13 cellular contexts compared by ENCODE assay signal in genomic region chr1:160095382-160096105, GRCh38. TPM values are rescaled to one million over a fixed set of nuclear protein-coding genes. Genes with fewer than 3 reads are reported as not detected.
DNase-seq lines count a peak whose midpoint lies in the region; ATAC-seq, FAIRE-seq and TF ChIP-seq lines count a peak whose summit lies in the region.
"Had no signal": no experiment of that assay in that cellular context is flagged by ENCODE, and none has a peak within 500 bp of the region (broad histone marks: within the 10 kb centered on the region; RNA-seq: fewer than 3 reads in every experiment).

No MANE protein-coding gene starts in this region.

- no peak for FAIRE-seq in pancreas (lab: Jason Lieb, UNC)
- FAIRE-seq: TTC549 had no signal

- peaks cover 18% of the 10 kb centered on the region for H3F3A ChIP-seq in neural progenitor cell (ENCODE audit: low read depth)

- no peak overlapping the region for H3K9ac ChIP-seq in neural progenitor cell

- peak overlapping the region; percentile 16 for H3K4me2 ChIP-seq in neural progenitor cell

- H3K4me3 ChIP-seq in CD4-positive, alpha-beta memory T cell (ENCODE audit: low read length in 2 of 2), result no peak overlapping the region
- H3K4me3 ChIP-seq in dorsolateral prefrontal cortex, result peak overlapping the region in 56 of 59 donors; percentile 3 to 97 (median 89)
- no peak overlapping the region for H3K4me3 ChIP-seq in neural progenitor cell
- H3K4me3 ChIP-seq in pancreas, result no peak overlapping the region

- peaks cover 44% of the 10 kb centered on the region for H3K4me1 ChIP-seq in CD4-positive, alpha-beta memory T cell (ENCODE audit: insufficient read depth, low read length)
- H3K4me1 ChIP-seq in neural progenitor cell (peaks cover 24% of the 10 kb centered on the region), pancreas (peaks cover 5 to 24% (median 13%) of the 10 kb centered on the region in 3 donors)

- peak in 13 of 56 donors; percentile 7 to 45 (median 24) for TF ChIP-seq CTCF in dorsolateral prefrontal cortex (IDR thresholded peaks at IDR 0.05 in 54 of 56, conservative IDR thresholded peaks at IDR 0.05 in 2 of 56; ENCODE audit: low read depth in 1 of 56, partially characterized antibody in 56 of 56)
- TF ChIP-seq CTCF in neural progenitor cell (IDR thresholded peaks at IDR 0.05), result no peak
- no peak for TF ChIP-seq CTCF in pancreas (IDR thresholded peaks at IDR 0.05)

- no peaks in the 10 kb centered on the region for H3K27me3 ChIP-seq in CD4-positive, alpha-beta memory T cell (ENCODE audit: insufficient read depth, low read length)
- no peaks in the 10 kb centered on the region for H3K27me3 ChIP-seq in dorsolateral prefrontal cortex
- H3K27me3 ChIP-seq in neural progenitor cell, result peaks cover 18% of the 10 kb centered on the region
- no peaks in the 10 kb centered on the region for H3K27me3 ChIP-seq in pancreas

- peaks cover 14% of the 10 kb centered on the region for H3K79me2 ChIP-seq in neural progenitor cell (ENCODE audit: low read depth)

- H3K9me3 Mint-ChIP-seq in CD4-positive, alpha-beta memory T cell, result no peaks in the 10 kb centered on the region
- H3K9me3 Mint-ChIP-seq in IgD-negative memory B cell (no peaks in the 10 kb centered on the region), neural progenitor cell (no peaks in the 10 kb centered on the region)

- no peak for ATAC-seq in HG02973 (IDR thresholded peaks at IDR 0.05; ENCODE audit: unreplicated experiment)
- no peak for ATAC-seq in pancreas
- ATAC-seq in HG03175 (IDR thresholded peaks at IDR 0.05; ENCODE audit: unreplicated experiment), result no peak

- H3K36me3 Mint-ChIP-seq in CD4-positive, alpha-beta memory T cell, result peaks cover 6 to 48% of the 10 kb centered on the region in 2 donors
- no peaks in the 10 kb centered on the region for H3K36me3 Mint-ChIP-seq in IgD-negative memory B cell
- no peaks in the 10 kb centered on the region for H3K36me3 Mint-ChIP-seq in neural progenitor cell

- peak overlapping the region in 5 of 8 donors; percentile 10 to 85 (median 40) for H3K4me3 Mint-ChIP-seq in CD4-positive, alpha-beta memory T cell
- H3K4me3 Mint-ChIP-seq in IgD-negative memory B cell (peak overlapping the region in 3 of 4 donors; percentile 41 to 91 (median 51)), neural progenitor cell (peak overlapping the region; percentile 86)

- peak overlapping the region in 4 of 7 donors; percentile 33 to 93 (median 72) for H3K27ac Mint-ChIP-seq in CD4-positive, alpha-beta memory T cell
- H3K27ac Mint-ChIP-seq in IgD-negative memory B cell (peak overlapping the region in 1 of 3 donors; percentile 18), neural progenitor cell (no peak overlapping the region)

- DNase-seq in CD4-positive, alpha-beta memory T cell, result no peak
- peak in 9 of 10 donors; percentile 71 to 93 (median 87) for DNase-seq in dorsolateral prefrontal cortex
- DNase-seq in neural progenitor cell (ENCODE audit: low spot score), result peak; percentile 63
- DNase-seq in NCI-H774 (lab: John Stamatoyannopoulos, UW), result no peak
- no peak for DNase-seq in pancreas
- DNase-seq: DMS153 had no signal

- intact Hi-C loops in CD4-positive, alpha-beta memory T cell (cut with micrococcal nuclease), result loop anchor here (5.0 to 10.0 kb wide), 3 partner anchors 63 to 1059 kb away; partner anchors contain the start of genes PIGM, TAGLN2, UFC1 and USP21
- intact Hi-C loops in dorsolateral prefrontal cortex (cut with DNase I), result loop anchor here in 1 of 2 donors (5.0 kb wide), 1 partner anchor 48 kb away; no protein-coding TSS in a partner anchor
- intact Hi-C loops in pancreas (cut with DNase I), result no loop called here

- no peak overlapping the region for H2AFZ ChIP-seq in neural progenitor cell (replicated peaks)

- 86 to 95% methylated on average over 4 of the region's 4 CpGs for WGBS in pancreas, 2 donors

- peaks cover 0 to 2% of the 10 kb centered on the region in 2 donors for H3K27me3 Mint-ChIP-seq in CD4-positive, alpha-beta memory T cell
- no peaks in the 10 kb centered on the region for H3K27me3 Mint-ChIP-seq in IgD-negative memory B cell
- H3K27me3 Mint-ChIP-seq in neural progenitor cell (ENCODE audit: insufficient read depth, low read depth), result peaks cover 8% of the 10 kb centered on the region

- peaks cover 12% of the 10 kb centered on the region for H4K20me1 ChIP-seq in neural progenitor cell (ENCODE audit: low read depth)

- CTCF ChIA-PET in CD4-positive, alpha-beta memory T cell (lab: Charles Lee; ENCODE audit: partially characterized antibody), result interaction anchor here (1.1 to 6.1 kb wide), 6 partner anchors 9 to 18 kb away, joined by 3 to 83 read pairs (median 3); partner anchors contain the start of gene KCNJ9

- peaks cover 21 to 57% (median 38%) of the 10 kb centered on the region in 4 donors for H3K4me1 Mint-ChIP-seq in CD4-positive, alpha-beta memory T cell
- H3K4me1 Mint-ChIP-seq in IgD-negative memory B cell, result peaks cover 16 to 26% (median 22%) of the 10 kb centered on the region in 3 donors
- peaks cover 30% of the 10 kb centered on the region for H3K4me1 Mint-ChIP-seq in neural progenitor cell

- no peak overlapping the region for H3K27ac ChIP-seq in CD4-positive, alpha-beta memory T cell (ENCODE audit: low read depth, low read length)
- H3K27ac ChIP-seq in dorsolateral prefrontal cortex (peak overlapping the region; percentile 78 to 100 (median 98)), neural progenitor cell (no peak overlapping the region), pancreas (no peak overlapping the region)

- H3K9me3 ChIP-seq in CD4-positive, alpha-beta memory T cell (ENCODE audit: control insufficient read depth in 1 of 2, low read length in 2 of 2), result no peaks in the 10 kb centered on the region
- no peaks in the 10 kb centered on the region for H3K9me3 ChIP-seq in neural progenitor cell (ENCODE audit: low read depth)
- no peaks in the 10 kb centered on the region for H3K9me3 ChIP-seq in pancreas

- peaks cover 37% of the 10 kb centered on the region for H3K36me3 ChIP-seq in CD4-positive, alpha-beta memory T cell (ENCODE audit: insufficient read depth, low read length)
- H3K36me3 ChIP-seq in neural progenitor cell (no peaks in the 10 kb centered on the region), pancreas (peaks cover 0 to 29% (median 0%) of the 10 kb centered on the region in 3 donors)

- POLR2A ChIA-PET in CD4-positive, alpha-beta memory T cell (lab: Charles Lee; ENCODE audit: partially characterized antibody), result interaction anchor here (1.3 to 4.8 kb wide), 2 partner anchors 9 to 166 kb away, joined by 3 to 51 read pairs; no protein-coding TSS in a partner anchor

RNA-seq across cellular contexts. Expression of gene IGSF8, which starts 2.9 kb away (rescaled TPM):
- 10 to 100 TPM; 48.8 to 51.2 TPM for total RNA-seq in CD4-positive, alpha-beta memory T cell
- polyA plus RNA-seq in CD4-positive, alpha-beta memory T cell, result 10 to 100 TPM; 36.8 to 46.9 TPM
- polyA plus RNA-seq in IgD-negative memory B cell (35.4 TPM), pancreas (10 to 100 TPM; 24.7 TPM)
- total RNA-seq in dorsolateral prefrontal cortex (100 to 1,000 TPM; 106 to 269 (median 187) TPM), neural progenitor cell (ENCODE audit: low replicate concordance) (9.4 and 23.4 TPM in 2 replicates), pancreas (10 to 100 TPM; 12.9 to 24.5 (median 16.5) TPM)

RNA-seq across cellular contexts. Expression of gene KCNJ9, which starts 14.2 kb away (rescaled TPM):
- not detected for total RNA-seq in CD4-positive, alpha-beta memory T cell
- not detected for polyA plus RNA-seq in CD4-positive, alpha-beta memory T cell
- polyA plus RNA-seq in IgD-negative memory B cell (not detected), pancreas (under 1 TPM; 0.02 to 0.04 TPM)
- total RNA-seq in dorsolateral prefrontal cortex (100 to 1,000 TPM in 76 of 120 experiments, 10 to 100 TPM in 44; 68.4 to 189 (median 105) TPM), neural progenitor cell (ENCODE audit: low replicate concordance) (0.09 TPM in 2 replicates), pancreas (not detected)
- total RNA-seq: H4, osteocyte had no signal

RNA-seq across cellular contexts. Expression of gene ATP1A2, which starts 20.0 kb away (rescaled TPM):
- not detected for total RNA-seq in CD4-positive, alpha-beta memory T cell
- not detected for polyA plus RNA-seq in CD4-positive, alpha-beta memory T cell
- not detected for polyA plus RNA-seq in IgD-negative memory B cell
- 1,000 to 10,000 TPM in 6 of 120 experiments, 100 to 1,000 TPM in 114; 289 to 1,943 (median 637) TPM for total RNA-seq in dorsolateral prefrontal cortex
- total RNA-seq in neural progenitor cell (ENCODE audit: low replicate concordance), result 88.6 and 154 TPM in 2 replicates
- total RNA-seq in pancreas, result 1 to 10 TPM in 1 of 6 donors, under 1 TPM in 5; 0.34 to 2.7 (median 0.45) TPM
- 1 to 10 TPM in 1 of 2 donors, under 1 TPM in 1; 0.89 to 1.6 TPM for polyA plus RNA-seq in pancreas
- total RNA-seq: H4, MCF 10A had no signal

RNA-seq across cellular contexts. Expression of gene KCNJ10, which starts 25.6 kb away (rescaled TPM):
- total RNA-seq in CD4-positive, alpha-beta memory T cell, result not detected
- under 1 TPM in 1 of 2 donors, not detected in 1; 0.08 TPM for polyA plus RNA-seq in CD4-positive, alpha-beta memory T cell
- polyA plus RNA-seq in IgD-negative memory B cell (not detected), pancreas (under 1 TPM in 1 of 2 donors, not detected in 1; 0.05 TPM)
- total RNA-seq in dorsolateral prefrontal cortex (100 to 1,000 TPM in 99 of 120 experiments, 10 to 100 TPM in 21; 53.1 to 378 (median 135) TPM), neural progenitor cell (ENCODE audit: low replicate concordance) (0.15 TPM in 1 of 2 replicates, not detected in the other), pancreas (under 1 TPM in 2 of 6 donors, not detected in 4; 0.08 to 0.09 TPM)
- total RNA-seq: H4, MCF 10A, osteocyte had no signal

RNA-seq across cellular contexts. Expression of gene ATP1A4, which starts 55.9 kb away (rescaled TPM):
- total RNA-seq in CD4-positive, alpha-beta memory T cell, result not detected
- not detected for polyA plus RNA-seq in CD4-positive, alpha-beta memory T cell
- polyA plus RNA-seq in IgD-negative memory B cell, result not detected
- 1 to 10 TPM in 93 of 120 experiments, under 1 TPM in 27; 0.29 to 8.7 (median 1.7) TPM for total RNA-seq in dorsolateral prefrontal cortex
- 0.17 and 0.62 TPM in 2 replicates for total RNA-seq in neural progenitor cell (ENCODE audit: low replicate concordance)
- not detected for total RNA-seq in pancreas
- not detected for polyA plus RNA-seq in pancreas
- total RNA-seq: H4, MCF 10A, osteocyte had no signal

Comparison
In these comparisons a context has a peak if more than half of its experiments do, and no peak if none do; other contexts are left out.
1. DNase-seq: peak in dorsolateral prefrontal cortex (9 of 10) and neural progenitor cell (single experiment); none in CD4-positive, alpha-beta memory T cell (0 of 5), NCI-H774 (single experiment) and pancreas (0 of 6).
2. H3K27ac ChIP-seq: peak in dorsolateral prefrontal cortex (59 of 59); none in CD4-positive, alpha-beta memory T cell (single experiment), neural progenitor cell (single experiment) and pancreas (0 of 4).
3. H3K4me3 ChIP-seq: peak in dorsolateral prefrontal cortex (56 of 59); none in CD4-positive, alpha-beta memory T cell (0 of 2), neural progenitor cell (single experiment) and pancreas (0 of 4).
4. RNA of gene KCNJ9, which starts 14.2 kb away (total RNA-seq): 68.4 to 189 TPM in dorsolateral prefrontal cortex; 0.09 TPM in neural progenitor cell, not detected in CD4-positive, alpha-beta memory T cell and not detected in pancreas; every median in the first group is over 10 times any median in the second.
5. RNA of gene ATP1A2, which starts 20.0 kb away (total RNA-seq): 289 to 1,943 TPM in dorsolateral prefrontal cortex and 88.6 to 154 TPM in neural progenitor cell; 0.34 to 2.7 TPM in pancreas and not detected in CD4-positive, alpha-beta memory T cell; every median in the first group is over 10 times any median in the second.
6. Peak in every context shown above with its lines, with median percentiles within 50 percentile points of each other: H3K4me3 Mint-ChIP-seq.